Comparison of ENCODE assay signal across 19 cellular contexts in genomic region chr3:50487181-50487580, GRCh38. TPM values are rescaled to one million over a fixed set of nuclear protein-coding genes. Genes with fewer than 3 reads are reported as not detected.
DNase-seq lines count a peak whose midpoint lies in the region; ATAC-seq, FAIRE-seq and TF ChIP-seq lines count a peak whose summit lies in the region.
"Had no signal": no experiment of that assay in that cellular context is flagged by ENCODE, and none has a peak within 500 bp of the region (broad histone marks: within the 10 kb centered on the region; RNA-seq: fewer than 3 reads in every experiment).

No MANE protein-coding gene starts in this region.

- H3K27ac Mint-ChIP-seq in mesothelial cell of epicardium: no peak overlapping the region

- intact Hi-C loops in pancreas (cut with DNase I): no loop called here

- no peaks in the 10 kb centered on the region for H3K27me3 Mint-ChIP-seq in mesothelial cell of epicardium (ENCODE audit: low read depth)

- FAIRE-seq in bronchial epithelial cell (lab: Jason Lieb, UNC): peak; percentile 7
- no peak for FAIRE-seq in pancreas (lab: Jason Lieb, UNC)
- FAIRE-seq: A549, D721Med, K562 had no signal

- no peak overlapping the region for H3K4me2 ChIP-seq in osteoblast (ENCODE audit: insufficient read depth, low read length)
- H3K4me2 ChIP-seq: A549, BLaER1 had no signal

- H3K27ac ChIP-seq in osteoblast (ENCODE audit: low read depth, low read length): no peak overlapping the region
- H3K27ac ChIP-seq in pancreas: no peak overlapping the region
- H3K27ac ChIP-seq: A549, BLaER1 had no signal

- no peak overlapping the region for H2AFZ ChIP-seq in osteoblast (ENCODE audit: low read length)

- DNase-seq in NCI-H2171 treated with DMSO at 0.1 percent for 48 hours (lab: John Stamatoyannopoulos, UW) (peak; percentile 35), NCI-H2171 (lab: John Stamatoyannopoulos, UW) (no peak), HEK293T (ENCODE audit: extremely low spot score) (peak; percentile 19), bronchial epithelial cell (ENCODE audit: low read depth) (peak; percentile 46), osteoblast (ENCODE audit: insufficient read length, low spot score, missing footprints) (peak; percentile 88), mesothelial cell of epicardium (ENCODE audit: low spot score in 2 of 2, unreplicated experiment in 2 of 2) (no peak), pancreas (no peak)
- DNase-seq: HCEC 1CT, NCI-H1417 treated with DMSO at 0.1 percent for 48 hours, NCI-H187 treated with DMSO at 0.1 percent for 48 hours, NCI-H446, SIG-M5, T-helper 1 cell had no signal

- no peaks in the 10 kb centered on the region for H3K79me2 ChIP-seq in osteoblast (ENCODE audit: insufficient read depth, low read length)

- no peak overlapping the region for H3K4me3 Mint-ChIP-seq in mesothelial cell of epicardium

- 82 to 87% methylated on average over 6 of the region's 6 CpGs for WGBS in pancreas, 2 donors

- H3K4me1 Mint-ChIP-seq in mesothelial cell of epicardium: peaks cover 14% of the 10 kb centered on the region

- H3K9me3 ChIP-seq in osteoblast (ENCODE audit: low read depth, low read length) (no peaks in the 10 kb centered on the region), pancreas (no peaks in the 10 kb centered on the region)
- H3K9me3 ChIP-seq: A549, BLaER1 had no signal

- TF ChIP-seq CTCF in bronchial epithelial cell (IDR thresholded peaks at IDR 0.05; ENCODE audit: insufficient read depth, low read length, severe bottlenecking) (peak; percentile 3), osteoblast (IDR thresholded peaks at IDR 0.05; ENCODE audit: extremely low read depth, low read depth, low read length) (no peak), mesothelial cell of epicardium (IDR thresholded peaks at IDR 0.05; ENCODE audit: unreplicated experiment) (no peak), pancreas (IDR thresholded peaks at IDR 0.05) (no peak)

- CTCF ChIA-PET in HEK293T (lab: Yijun Ruan, JAX): interaction anchor here (0.9 kb wide), 1 partner anchor 55 kb away, joined by 3 read pairs; no protein-coding TSS in a partner anchor

- no peak overlapping the region for H3K4me3 ChIP-seq in bronchial epithelial cell (ENCODE audit: low read depth, low read length)
- H3K4me3 ChIP-seq in osteoblast (ENCODE audit: insufficient read depth, low read length): no peak overlapping the region
- no peak overlapping the region for H3K4me3 ChIP-seq in pancreas
- H3K4me3 ChIP-seq: A549, BLaER1, K562 had no signal

- H3K36me3 Mint-ChIP-seq in mesothelial cell of epicardium: no peaks in the 10 kb centered on the region

- POLR2A ChIA-PET in HEK293T (lab: Yijun Ruan, JAX): no interaction called here

- peaks cover 1% of the 10 kb centered on the region for H3K27me3 ChIP-seq in bronchial epithelial cell (ENCODE audit: control insufficient read depth, insufficient read depth, low read length)
- H3K27me3 ChIP-seq in osteoblast (ENCODE audit: insufficient read depth, low read length): no peaks in the 10 kb centered on the region
- H3K27me3 ChIP-seq in pancreas: no peaks in the 10 kb centered on the region
- H3K27me3 ChIP-seq: BLaER1 had no signal

- H3K4me1 ChIP-seq in osteoblast (ENCODE audit: insufficient read depth, low read length) (no peaks in the 10 kb centered on the region), pancreas (no peaks in the 10 kb centered on the region)
- H3K4me1 ChIP-seq: A549 had no signal

- no peaks in the 10 kb centered on the region for H3K9me3 Mint-ChIP-seq in mesothelial cell of epicardium

- H3K36me3 ChIP-seq in bronchial epithelial cell (ENCODE audit: control insufficient read depth, insufficient read depth, low read length) (no peaks in the 10 kb centered on the region), osteoblast (ENCODE audit: insufficient read depth, low read length) (no peaks in the 10 kb centered on the region), pancreas (no peaks in the 10 kb centered on the region)
- H3K36me3 ChIP-seq: BLaER1 had no signal

- ATAC-seq in pancreas (no peak), GM18868 (IDR thresholded peaks at IDR 0.05; ENCODE audit: unreplicated experiment) (no peak)
- ATAC-seq: K562, SK-N-SH treated with all-trans-retinoic acid at 6 μM for 48 hours had no signal

- H4K20me1 ChIP-seq in osteoblast (ENCODE audit: insufficient read depth, low read length): no peaks in the 10 kb centered on the region
- H4K20me1 ChIP-seq: BLaER1 had no signal

TF ChIP-seq in HEK293T, 16 proteins besides CTCF, POLR2A, EP300 and RAD21:
- TF ChIP-seq NFRKB (IDR thresholded peaks at IDR 0.05): no peak
- TF ChIP-seq CTBP1 (IDR thresholded peaks at IDR 0.05; ENCODE audit: borderline replicate concordance): no peak

RNA-seq across cellular contexts. Expression of gene CACNA2D2, which starts 16.3 kb away (rescaled TPM):
- total RNA-seq in bronchial epithelial cell (not detected in 2 replicates), osteoblast (not detected in 2 replicates), mesothelial cell of epicardium (9.9 to 10.8 TPM (median 9.9 TPM) in 3 replicates), pancreas (1 to 10 TPM; 1.1 to 4.6 (median 2.2) TPM)
- 10 to 100 TPM in 1 of 2 donors, 1 to 10 TPM in 1; 5.7 to 19.5 TPM for polyA plus RNA-seq in pancreas

Comparison
In these comparisons a context has a peak if more than half of its experiments do, and no peak if none do; other contexts are left out.
1. DNase-seq: peak in NCI-H2171 treated with DMSO at 0.1 percent for 48 hours (single experiment), HEK293T (single experiment), bronchial epithelial cell (single experiment) and osteoblast (single experiment); none in NCI-H2171 (single experiment), mesothelial cell of epicardium (0 of 2) and pancreas (0 of 6).